In genomic region chr4:88172987-88173386, GRCh38 we compare ENCODE assay signal across 3 cellular contexts.
TF ChIP-seq lines count a peak whose summit lies in the region.

No MANE protein-coding gene starts in this region.

TF ChIP-seq in SK-N-SH, 30 proteins besides CTCF, POLR2A, EP300 and RAD21 (continues in another document):
- TF ChIP-seq NRF1 (IDR thresholded peaks at IDR 0.05; ENCODE audit: low read depth, low read length) = no peak
- TF ChIP-seq ZBTB33 (IDR thresholded peaks at IDR 0.05; ENCODE audit: borderline replicate concordance, low read depth) = no peak
- TF ChIP-seq FOXM1 (IDR thresholded peaks at IDR 0.05; ENCODE audit: low read depth) = no peak
- TF ChIP-seq TAF1 (IDR thresholded peaks at IDR 0.05; ENCODE audit: borderline replicate concordance, low read depth, low read length) = no peak
- no peak for TF ChIP-seq PBX3 (IDR thresholded peaks at IDR 0.05)
- TF ChIP-seq USF1 (IDR thresholded peaks at IDR 0.05; ENCODE audit: borderline replicate concordance, low read depth) = no peak
- no peak for TF ChIP-seq SMC3 (IDR thresholded peaks at IDR 0.05; ENCODE audit: low read depth, low read length)
- TF ChIP-seq EZH2phosphoT487 (IDR thresholded peaks at IDR 0.05; ENCODE audit: borderline replicate concordance, low read depth) = no peak
- TF ChIP-seq CHD2 (IDR thresholded peaks at IDR 0.05; ENCODE audit: low read length, partially characterized antibody) = no peak
- no peak for TF ChIP-seq RCOR1 (IDR thresholded peaks at IDR 0.05; ENCODE audit: low read length)
- TF ChIP-seq TEAD4 (IDR thresholded peaks at IDR 0.05; ENCODE audit: borderline replicate concordance, insufficient read depth) = no peak
- no peak for TF ChIP-seq NFIC (IDR thresholded peaks at IDR 0.05; ENCODE audit: borderline replicate concordance)
- no peak for TF ChIP-seq MXI1 (IDR thresholded peaks at IDR 0.05; ENCODE audit: low read depth, low read length)
- no peak for TF ChIP-seq TCF12 (IDR thresholded peaks at IDR 0.05)
- TF ChIP-seq USF2 (IDR thresholded peaks at IDR 0.05; ENCODE audit: borderline replicate concordance, low read depth, low read length) = no peak
- TF ChIP-seq JUND (IDR thresholded peaks at IDR 0.05) = no peak
- no peak for TF ChIP-seq ELF1 (IDR thresholded peaks at IDR 0.05)
- TF ChIP-seq MEF2A (IDR thresholded peaks at IDR 0.05; ENCODE audit: borderline replicate concordance, low read depth) = no peak
- no peak for TF ChIP-seq MAX (IDR thresholded peaks at IDR 0.05; ENCODE audit: low read depth)

TF ChIP-seq in SK-N-SH treated with all-trans-retinoic acid at 6 μM for 48 hours, 23 proteins besides CTCF, POLR2A, EP300 and RAD21:
- TF ChIP-seq ISL1 (CRISPR knock-in tag; IDR thresholded peaks at IDR 0.05) = no peak
- TF ChIP-seq ZFP30 (CRISPR knock-in tag; IDR thresholded peaks at IDR 0.05) = no peak
- TF ChIP-seq PPARA (CRISPR knock-in tag; IDR thresholded peaks at IDR 0.05; ENCODE audit: borderline replicate concordance) = no peak
- no peak for TF ChIP-seq ARNTL (CRISPR knock-in tag; IDR thresholded peaks at IDR 0.05; ENCODE audit: borderline replicate concordance, low read depth)
- no peak for TF ChIP-seq ZFP3 (CRISPR knock-in tag; IDR thresholded peaks at IDR 0.05)
- TF ChIP-seq TOX (CRISPR knock-in tag; IDR thresholded peaks at IDR 0.05; ENCODE audit: borderline replicate concordance) = no peak
- TF ChIP-seq SNAI2 (CRISPR knock-in tag; IDR thresholded peaks at IDR 0.05) = no peak
- no peak for TF ChIP-seq ZC3H10 (CRISPR knock-in tag; IDR thresholded peaks at IDR 0.05)
- TF ChIP-seq GLIS3 (CRISPR knock-in tag; IDR thresholded peaks at IDR 0.05) = no peak
- TF ChIP-seq CSDC2 (CRISPR knock-in tag; IDR thresholded peaks at IDR 0.05) = no peak
- TF ChIP-seq TCF4 (CRISPR knock-in tag; IDR thresholded peaks at IDR 0.05; ENCODE audit: borderline replicate concordance) = no peak
- TF ChIP-seq TSHZ2 (CRISPR knock-in tag; IDR thresholded peaks at IDR 0.05) = no peak
- no peak for TF ChIP-seq ZNF565 (CRISPR knock-in tag; conservative IDR thresholded peaks at IDR 0.05; ENCODE audit: low read depth)
- TF ChIP-seq CSRNP3 (CRISPR knock-in tag; IDR thresholded peaks at IDR 0.05) = no peak
- no peak for TF ChIP-seq RARB (CRISPR knock-in tag; IDR thresholded peaks at IDR 0.05)
- TF ChIP-seq POU6F1 (CRISPR knock-in tag; IDR thresholded peaks at IDR 0.05; ENCODE audit: borderline replicate concordance, low read depth) = no peak
- TF ChIP-seq ZNF70 (CRISPR knock-in tag; IDR thresholded peaks at IDR 0.05) = no peak
- TF ChIP-seq OSR1 (CRISPR knock-in tag; IDR thresholded peaks at IDR 0.05) = no peak

TF ChIP-seq in endothelial cell of umbilical vein, 7 proteins besides CTCF, POLR2A, EP300 and RAD21:
- TF ChIP-seq JUN (IDR thresholded peaks at IDR 0.05; ENCODE audit: borderline replicate concordance, insufficient read depth, insufficient read length, low read depth) (no peak), MAX (IDR thresholded peaks at IDR 0.05; ENCODE audit: insufficient read depth, insufficient read length) (no peak), POLR2AphosphoS5 (IDR thresholded peaks at IDR 0.05; ENCODE audit: insufficient read depth, low read depth, low read length) (no peak), FOS (IDR thresholded peaks at IDR 0.05; ENCODE audit: borderline replicate concordance, insufficient read depth, low read length) (no peak), EZH2 (IDR thresholded peaks at IDR 0.05; ENCODE audit: borderline replicate concordance, low read depth, low read length, severe bottlenecking) (no peak), MYC (IDR thresholded peaks at IDR 0.05; ENCODE audit: low read depth, low read length) (no peak), GATA2 (IDR thresholded peaks at IDR 0.05; ENCODE audit: insufficient read depth, insufficient read length, low read depth, low read length) (no peak)
